Comparison of ENCODE assay signal across 8 cellular contexts in the genomic region with DNA sequence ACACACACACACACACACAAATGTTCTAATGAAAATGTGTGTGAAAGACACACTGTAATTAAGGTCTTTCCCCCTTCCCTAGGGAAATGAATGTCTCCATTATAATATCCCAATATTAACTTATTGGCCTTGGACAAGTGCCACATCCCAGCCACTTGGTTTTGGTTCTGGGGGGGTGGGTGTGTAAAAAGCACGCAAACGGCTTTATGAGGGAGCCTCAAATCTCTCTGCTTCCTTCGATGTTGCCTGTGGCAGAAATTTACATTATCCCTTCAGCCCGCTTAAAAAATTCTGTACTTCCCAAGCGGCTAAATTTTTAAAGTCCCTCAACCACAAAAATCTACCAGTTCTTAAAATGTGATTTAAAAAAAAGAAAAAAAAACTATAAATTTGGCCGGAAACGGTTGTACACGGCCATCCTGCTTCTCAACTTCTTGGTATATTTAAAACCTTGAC. TPM values are rescaled to one million over a fixed set of nuclear protein-coding genes. Genes with fewer than 3 reads are reported as not detected.
DNase-seq lines count a peak whose midpoint lies in the region; ATAC-seq and TF ChIP-seq lines count a peak whose summit lies in the region.

No MANE protein-coding gene starts in this region.

- peak overlapping the region; percentile 78 to 92 (median 85) for H3K27ac ChIP-seq in transverse colon

- no peak for TF ChIP-seq CTCF in kidney epithelial cell (IDR thresholded peaks at IDR 0.05; ENCODE audit: insufficient read depth, low read length, poor library complexity, severe bottlenecking)
- TF ChIP-seq CTCF in transverse colon (IDR thresholded peaks at IDR 0.05) = no peak

- intact Hi-C loops in activated T-helper 1 cell treated with anti-CD3 and anti-CD28 coated beads, Interleukin-12 subunit alpha, Interleukin-12 subunit beta, Interleukin-2, Interleukin-4 antibody, amounts not matched to agents 30 ng/mL and 10 ng/mL and 1 ng/mL, durations not matched to agents 14 hours and 24 hours and 36 hours (cut with micrococcal nuclease) = no loop called here
- intact Hi-C loops in transverse colon (cut with DNase I; ENCODE audit: low total_unique reads) = no loop called here

- peak overlapping the region; percentile 50 for H3K4me3 ChIP-seq in kidney epithelial cell (ENCODE audit: low read depth, low read length)
- peak overlapping the region; percentile 15 to 56 (median 50) for H3K4me3 ChIP-seq in transverse colon

- H3K4me1 Mint-ChIP-seq in activated T-cell treated with anti-CD3 and anti-CD28 coated beads, Interleukin-2, amount 50 U/mL, for 4 hours (ENCODE audit: low read depth) = peaks cover 45% of the 10 kb centered on the region
- H3K4me1 Mint-ChIP-seq in activated T-helper 1 cell treated with anti-CD3 and anti-CD28 coated beads, Interleukin-12 subunit alpha, Interleukin-12 subunit beta, Interleukin-2, Interleukin-4 antibody, amounts not matched to agents 30 ng/mL and 10 ng/mL and 1 ng/mL, durations not matched to agents 14 hours and 24 hours and 36 hours (ENCODE audit: low read depth) = peaks cover 52% of the 10 kb centered on the region

- in situ Hi-C loops in transverse colon (cut with MboI; ENCODE audit: low pct_ligation_motif_present in 1 of 4, low pct_unique_long_range_greater_than_20kb in 1 of 4, low sequenced_read_pairs in 3 of 4) = no loop called here

- no peaks in the 10 kb centered on the region for H3K36me3 Mint-ChIP-seq in activated T-cell treated with anti-CD3 and anti-CD28 coated beads, Interleukin-2, amount 50 U/mL, for 4 hours (ENCODE audit: insufficient read depth)
- H3K36me3 Mint-ChIP-seq in activated T-helper 1 cell treated with anti-CD3 and anti-CD28 coated beads, Interleukin-12 subunit alpha, Interleukin-12 subunit beta, Interleukin-2, Interleukin-4 antibody, amounts not matched to agents 30 ng/mL and 10 ng/mL and 1 ng/mL, durations not matched to agents 14 hours and 24 hours and 36 hours (ENCODE audit: low read depth) = peaks cover 1% of the 10 kb centered on the region

- H3K27ac Mint-ChIP-seq in activated T-helper 1 cell treated with anti-CD3 and anti-CD28 coated beads, Interleukin-12 subunit alpha, Interleukin-12 subunit beta, Interleukin-2, Interleukin-4 antibody, amounts not matched to agents 30 ng/mL and 10 ng/mL and 1 ng/mL, durations not matched to agents 14 hours and 24 hours and 36 hours = peak overlapping the region; percentile 97

- H3K36me3 ChIP-seq in kidney epithelial cell (ENCODE audit: control insufficient read depth, insufficient read depth, low read length) = no peaks in the 10 kb centered on the region
- no peaks in the 10 kb centered on the region for H3K36me3 ChIP-seq in transverse colon

- H3K27me3 ChIP-seq in kidney epithelial cell (ENCODE audit: control insufficient read depth, insufficient read depth, low read length) (no peaks in the 10 kb centered on the region), transverse colon (no peaks in the 10 kb centered on the region)

- no peaks in the 10 kb centered on the region for H3K9me3 Mint-ChIP-seq in activated T-cell treated with anti-CD3 and anti-CD28 coated beads, Interleukin-2, amount 50 U/mL, for 4 hours
- no peaks in the 10 kb centered on the region for H3K9me3 Mint-ChIP-seq in activated T-helper 1 cell treated with anti-CD3 and anti-CD28 coated beads, Interleukin-12 subunit alpha, Interleukin-12 subunit beta, Interleukin-2, Interleukin-4 antibody, amounts not matched to agents 30 ng/mL and 10 ng/mL and 1 ng/mL, durations not matched to agents 14 hours and 24 hours and 36 hours

- WGBS in transverse colon (ENCODE audit: low coverage in 1 of 2), 2 donors = 19 to 20% methylated on average over 8 of the region's 8 CpGs

- peak overlapping the region; percentile 93 for H3K4me3 Mint-ChIP-seq in activated T-cell treated with anti-CD3 and anti-CD28 coated beads, Interleukin-2, amount 50 U/mL, for 4 hours
- peak overlapping the region; percentile 97 for H3K4me3 Mint-ChIP-seq in activated T-helper 1 cell treated with anti-CD3 and anti-CD28 coated beads, Interleukin-12 subunit alpha, Interleukin-12 subunit beta, Interleukin-2, Interleukin-4 antibody, amounts not matched to agents 30 ng/mL and 10 ng/mL and 1 ng/mL, durations not matched to agents 14 hours and 24 hours and 36 hours

- TF ChIP-seq EP300 in transverse colon (IDR thresholded peaks at IDR 0.05; ENCODE audit: low read depth) = no peak

- peaks cover 4 to 35% (median 15%) of the 10 kb centered on the region in 4 donors for H3K4me1 ChIP-seq in transverse colon

- DNase-seq in activated T-cell treated with anti-CD3 and anti-CD28 coated beads, Interleukin-2, amount 50 U/mL, for 4 hours = no peak
- DNase-seq in activated T-cell treated with anti-CD3 and anti-CD28 coated beads, Interleukin-2, amount 50 U/mL, for 1 hour = no peak
- no peak for DNase-seq in activated T-helper 1 cell treated with anti-CD3 and anti-CD28 coated beads, Interleukin-12 subunit alpha, Interleukin-12 subunit beta, Interleukin-2, Interleukin-4 antibody, amounts not matched to agents 30 ng/mL and 10 ng/mL and 1 ng/mL, durations not matched to agents 14 hours and 24 hours and 36 hours (ENCODE audit: low spot score)
- DNase-seq in kidney epithelial cell (ENCODE audit: low read depth) = no peak
- DNase-seq in transverse colon = no peak
- no peak for DNase-seq in midbrain (lab: John Stamatoyannopoulos, UW)
- no peak for DNase-seq in EL

- TF ChIP-seq POLR2A in transverse colon (IDR thresholded peaks at IDR 0.05) = no peak

- H3K27me3 Mint-ChIP-seq in activated T-cell treated with anti-CD3 and anti-CD28 coated beads, Interleukin-2, amount 50 U/mL, for 4 hours (ENCODE audit: low read depth) = no peaks in the 10 kb centered on the region
- no peaks in the 10 kb centered on the region for H3K27me3 Mint-ChIP-seq in activated T-helper 1 cell treated with anti-CD3 and anti-CD28 coated beads, Interleukin-12 subunit alpha, Interleukin-12 subunit beta, Interleukin-2, Interleukin-4 antibody, amounts not matched to agents 30 ng/mL and 10 ng/mL and 1 ng/mL, durations not matched to agents 14 hours and 24 hours and 36 hours (ENCODE audit: insufficient read depth)

- ATAC-seq in activated T-cell treated with anti-CD3 and anti-CD28 coated beads, Interleukin-2, amount 50 U/mL, for 4 hours = no peak
- ATAC-seq in HG03175 (IDR thresholded peaks at IDR 0.05; ENCODE audit: unreplicated experiment) = no peak

- H3K9me3 ChIP-seq in transverse colon = no peaks in the 10 kb centered on the region

RNA-seq across cellular contexts. Expression of gene C14orf93, which starts 0.4 kb away (rescaled TPM):
- 1 to 10 TPM; 3.6 to 5.4 (median 5.1) TPM for total RNA-seq in activated T-cell treated with anti-CD3 and anti-CD28 coated beads, Interleukin-2, amount 50 U/mL, for 4 hours
- total RNA-seq in activated T-helper 1 cell treated with anti-CD3 and anti-CD28 coated beads, Interleukin-12 subunit alpha, Interleukin-12 subunit beta, Interleukin-2, Interleukin-4 antibody, amounts not matched to agents 30 ng/mL and 10 ng/mL and 1 ng/mL, durations not matched to agents 14 hours and 24 hours and 36 hours = 6.3 and 7.2 TPM in 2 replicates
- total RNA-seq in kidney epithelial cell (8.4 and 9.7 TPM in 2 replicates), transverse colon (10 to 100 TPM; 17.1 to 41.2 (median 23.9) TPM)

RNA-seq across cellular contexts. Expression of gene PSMB5, which starts 25.2 kb away (rescaled TPM):
- total RNA-seq in activated T-cell treated with anti-CD3 and anti-CD28 coated beads, Interleukin-2, amount 50 U/mL, for 4 hours = 100 to 1,000 TPM; 220 to 231 (median 227) TPM
- 144 and 148 TPM in 2 replicates for total RNA-seq in activated T-helper 1 cell treated with anti-CD3 and anti-CD28 coated beads, Interleukin-12 subunit alpha, Interleukin-12 subunit beta, Interleukin-2, Interleukin-4 antibody, amounts not matched to agents 30 ng/mL and 10 ng/mL and 1 ng/mL, durations not matched to agents 14 hours and 24 hours and 36 hours
- total RNA-seq in kidney epithelial cell (199 and 244 TPM in 2 replicates), transverse colon (10 to 100 TPM in 3 of 4 donors, 1 to 10 TPM in 1; 8.6 to 85.1 (median 42.5) TPM)

RNA-seq across cellular contexts. Expression of gene AJUBA, which starts 27.2 kb away (rescaled TPM):
- total RNA-seq in activated T-cell treated with anti-CD3 and anti-CD28 coated beads, Interleukin-2, amount 50 U/mL, for 4 hours = 1 to 10 TPM; 2.0 to 3.8 (median 2.6) TPM
- total RNA-seq in activated T-helper 1 cell treated with anti-CD3 and anti-CD28 coated beads, Interleukin-12 subunit alpha, Interleukin-12 subunit beta, Interleukin-2, Interleukin-4 antibody, amounts not matched to agents 30 ng/mL and 10 ng/mL and 1 ng/mL, durations not matched to agents 14 hours and 24 hours and 36 hours = 1.8 and 2.7 TPM in 2 replicates
- total RNA-seq in kidney epithelial cell (87.2 and 90.8 TPM in 2 replicates), transverse colon (1 to 10 TPM in 3 of 4 donors, not detected in 1; 1.8 to 5.2 (median 3.7) TPM)

RNA-seq across cellular contexts. Expression of gene PSMB11, which starts 32.5 kb away (rescaled TPM):
- not detected for total RNA-seq in activated T-cell treated with anti-CD3 and anti-CD28 coated beads, Interleukin-2, amount 50 U/mL, for 4 hours
- total RNA-seq in activated T-helper 1 cell treated with anti-CD3 and anti-CD28 coated beads, Interleukin-12 subunit alpha, Interleukin-12 subunit beta, Interleukin-2, Interleukin-4 antibody, amounts not matched to agents 30 ng/mL and 10 ng/mL and 1 ng/mL, durations not matched to agents 14 hours and 24 hours and 36 hours = not detected in 2 replicates
- total RNA-seq in kidney epithelial cell (not detected in 2 replicates), transverse colon (not detected)

RNA-seq across cellular contexts. Expression of gene CDH24, which starts 47.8 kb away (rescaled TPM):
- total RNA-seq in activated T-cell treated with anti-CD3 and anti-CD28 coated beads, Interleukin-2, amount 50 U/mL, for 4 hours = under 1 TPM; 0.51 to 0.87 (median 0.65) TPM
- 1.0 and 1.2 TPM in 2 replicates for total RNA-seq in activated T-helper 1 cell treated with anti-CD3 and anti-CD28 coated beads, Interleukin-12 subunit alpha, Interleukin-12 subunit beta, Interleukin-2, Interleukin-4 antibody, amounts not matched to agents 30 ng/mL and 10 ng/mL and 1 ng/mL, durations not matched to agents 14 hours and 24 hours and 36 hours
- total RNA-seq in kidney epithelial cell (5.9 and 7.0 TPM in 2 replicates), transverse colon (1 to 10 TPM; 1.2 to 6.0 (median 4.2) TPM)

Comparison
In these comparisons a context has a peak if more than half of its experiments do, and no peak if none do; other contexts are left out.
1. RNA of gene AJUBA, which starts 27.2 kb away (total RNA-seq): 87.2 to 90.8 TPM in kidney epithelial cell; 1.8 to 5.2 TPM in transverse colon, 1.8 to 2.7 TPM in activated T-helper 1 cell treated with anti-CD3 and anti-CD28 coated beads, Interleukin-12 subunit alpha, Interleukin-12 subunit beta, Interleukin-2, Interleukin-4 antibody, amounts not matched to agents 30 ng/mL and 10 ng/mL and 1 ng/mL, durations not matched to agents 14 hours and 24 hours and 36 hours and 2.0 to 3.8 TPM in activated T-cell treated with anti-CD3 and anti-CD28 coated beads, Interleukin-2, amount 50 U/mL, for 4 hours; every median in the first group is over 10 times any median in the second.